16 cellular contexts compared by ENCODE assay signal in genomic region chr1:206971029-206971655, GRCh38. TPM values are rescaled to one million over a fixed set of nuclear protein-coding genes. Genes with fewer than 3 reads are reported as not detected.
DNase-seq lines count a peak whose midpoint lies in the region; ATAC-seq and TF ChIP-seq lines count a peak whose summit lies in the region.
"Had no signal": no experiment of that assay in that cellular context is flagged by ENCODE, and none has a peak within 500 bp of the region (broad histone marks: within the 10 kb centered on the region; RNA-seq: fewer than 3 reads in every experiment).

No MANE protein-coding gene starts in this region.

- H3K27me3 Mint-ChIP-seq in activated T-helper 1 cell treated with anti-CD3 and anti-CD28 coated beads, Interleukin-12 subunit alpha, Interleukin-12 subunit beta, Interleukin-2, Interleukin-4 antibody, amounts not matched to agents 30 ng/mL and 10 ng/mL and 1 ng/mL, durations not matched to agents 14 hours and 24 hours and 36 hours (ENCODE audit: insufficient read depth): peaks cover 25% of the 10 kb centered on the region
- H3K27me3 Mint-ChIP-seq: CD4-positive, alpha-beta T cell had no signal

- H3K27me3 ChIP-seq in right lobe of liver (no peaks in the 10 kb centered on the region), transverse colon (no peaks in the 10 kb centered on the region)
- H3K27me3 ChIP-seq: hepatocyte had no signal

- TF ChIP-seq EP300 in transverse colon (IDR thresholded peaks at IDR 0.05; ENCODE audit: low read depth): no peak

- TF ChIP-seq POLR2A in right lobe of liver (IDR thresholded peaks at IDR 0.05): no peak
- no peak for TF ChIP-seq POLR2A in transverse colon (IDR thresholded peaks at IDR 0.05)

- 47% methylated on average over 2 of the region's 2 CpGs for WGBS in right lobe of liver (ENCODE audit: insufficient coverage, low coverage, low lambda C conversion rate, missing lambda C conversion rate)
- WGBS in transverse colon (ENCODE audit: low coverage in 1 of 2), 2 donors: 49% methylated on average over 2 of the region's 2 CpGs; no CpG with 5 or more reads in 1 of the 2 donors

- no peak overlapping the region for H3K4me3 Mint-ChIP-seq in activated T-helper 1 cell treated with anti-CD3 and anti-CD28 coated beads, Interleukin-12 subunit alpha, Interleukin-12 subunit beta, Interleukin-2, Interleukin-4 antibody, amounts not matched to agents 30 ng/mL and 10 ng/mL and 1 ng/mL, durations not matched to agents 14 hours and 24 hours and 36 hours
- H3K4me3 Mint-ChIP-seq: CD4-positive, alpha-beta T cell had no signal

- H3K4me1 ChIP-seq in right lobe of liver (peaks cover 0 to 54% (median 16%) of the 10 kb centered on the region in 4 donors), transverse colon (peaks cover 17 to 85% (median 53%) of the 10 kb centered on the region in 4 donors)

- peaks cover 23% of the 10 kb centered on the region for H3K4me1 Mint-ChIP-seq in activated T-helper 1 cell treated with anti-CD3 and anti-CD28 coated beads, Interleukin-12 subunit alpha, Interleukin-12 subunit beta, Interleukin-2, Interleukin-4 antibody, amounts not matched to agents 30 ng/mL and 10 ng/mL and 1 ng/mL, durations not matched to agents 14 hours and 24 hours and 36 hours (ENCODE audit: low read depth)

- no peak overlapping the region for H3K27ac Mint-ChIP-seq in activated T-helper 1 cell treated with anti-CD3 and anti-CD28 coated beads, Interleukin-12 subunit alpha, Interleukin-12 subunit beta, Interleukin-2, Interleukin-4 antibody, amounts not matched to agents 30 ng/mL and 10 ng/mL and 1 ng/mL, durations not matched to agents 14 hours and 24 hours and 36 hours
- H3K27ac Mint-ChIP-seq: CD4-positive, alpha-beta T cell had no signal

- H3K36me3 ChIP-seq in right lobe of liver: no peaks in the 10 kb centered on the region
- no peaks in the 10 kb centered on the region for H3K36me3 ChIP-seq in transverse colon

- in situ Hi-C loops in transverse colon (cut with MboI; ENCODE audit: low pct_ligation_motif_present in 1 of 4, low pct_unique_long_range_greater_than_20kb in 1 of 4, low sequenced_read_pairs in 3 of 4): no loop called here

- no peak for TF ChIP-seq CTCF in right lobe of liver (IDR thresholded peaks at IDR 0.05)
- no peak for TF ChIP-seq CTCF in transverse colon (IDR thresholded peaks at IDR 0.05)

- intact Hi-C loops in right lobe of liver (cut with DNase I): loop anchor here in 1 of 2 donors (5.0 kb wide), 1 partner anchor 34 kb away; no protein-coding TSS in a partner anchor
- intact Hi-C loops in transverse colon (cut with DNase I; ENCODE audit: low total_unique reads): no loop called here
- intact Hi-C loops in activated T-helper 1 cell treated with anti-CD3 and anti-CD28 coated beads, Interleukin-12 subunit alpha, Interleukin-12 subunit beta, Interleukin-2, Interleukin-4 antibody, amounts not matched to agents 30 ng/mL and 10 ng/mL and 1 ng/mL, durations not matched to agents 14 hours and 24 hours and 36 hours (cut with micrococcal nuclease): no loop called here

- H3K4me3 ChIP-seq in right lobe of liver (no peak overlapping the region), transverse colon (no peak overlapping the region)
- H3K4me3 ChIP-seq: hepatocyte had no signal

- H3K9me3 ChIP-seq in right lobe of liver (no peaks in the 10 kb centered on the region), transverse colon (no peaks in the 10 kb centered on the region)
- H3K9me3 ChIP-seq: SK-N-SH had no signal

- no peaks in the 10 kb centered on the region for H3K36me3 Mint-ChIP-seq in activated T-helper 1 cell treated with anti-CD3 and anti-CD28 coated beads, Interleukin-12 subunit alpha, Interleukin-12 subunit beta, Interleukin-2, Interleukin-4 antibody, amounts not matched to agents 30 ng/mL and 10 ng/mL and 1 ng/mL, durations not matched to agents 14 hours and 24 hours and 36 hours (ENCODE audit: low read depth)

- H3K27ac ChIP-seq in right lobe of liver: peak overlapping the region in 2 of 3 donors; percentile 49 to 58
- H3K27ac ChIP-seq in transverse colon: peak overlapping the region in 2 of 4 donors; percentile 73 to 80

- DNase-seq in right lobe of liver (no peak), transverse colon (no peak), GDM1 (lab: John Stamatoyannopoulos, UW) (no peak)
- DNase-seq in activated T-helper 1 cell treated with anti-CD3 and anti-CD28 coated beads, Interleukin-12 subunit alpha, Interleukin-12 subunit beta, Interleukin-2, Interleukin-4 antibody, amounts not matched to agents 30 ng/mL and 10 ng/mL and 1 ng/mL, durations not matched to agents 14 hours and 24 hours and 36 hours (ENCODE audit: low spot score): no peak
- DNase-seq: activated CD4-positive, alpha-beta T cell treated with anti-CD3 and anti-CD28 coated beads for 48 hours; activated gamma-delta T cell; CD4-positive, alpha-beta T cell; NCI-H1092; NCI-H748 treated with DMSO at 0.1 percent for 48 hours; SK-N-SH had no signal

- H3K9me3 Mint-ChIP-seq in activated T-helper 1 cell treated with anti-CD3 and anti-CD28 coated beads, Interleukin-12 subunit alpha, Interleukin-12 subunit beta, Interleukin-2, Interleukin-4 antibody, amounts not matched to agents 30 ng/mL and 10 ng/mL and 1 ng/mL, durations not matched to agents 14 hours and 24 hours and 36 hours: no peaks in the 10 kb centered on the region
- H3K9me3 Mint-ChIP-seq: CD4-positive, alpha-beta T cell had no signal

- ATAC-seq in GM18517 (IDR thresholded peaks at IDR 0.05; ENCODE audit: unreplicated experiment) (peak; percentile 54), HG02588 (IDR thresholded peaks at IDR 0.05; ENCODE audit: unreplicated experiment) (peak; percentile 61), HG03460 (IDR thresholded peaks at IDR 0.05; ENCODE audit: unreplicated experiment) (peak; percentile 56), right lobe of liver (no peak), HG03097 (IDR thresholded peaks at IDR 0.05; ENCODE audit: low FRiP score, unreplicated experiment) (no peak)

RNA-seq across cellular contexts. Expression of gene FCAMR, which starts 0.9 kb away (rescaled TPM):
- total RNA-seq in right lobe of liver (10 to 100 TPM in 1 of 6 experiments, 1 to 10 TPM in 4, under 1 TPM in 1; 0.44 to 31.1 (median 2.2) TPM), transverse colon (1 to 10 TPM in 1 of 4 donors, under 1 TPM in 2, not detected in 1; 0.37 to 2.4 (median 0.64) TPM)
- not detected in 2 replicates for total RNA-seq in activated T-helper 1 cell treated with anti-CD3 and anti-CD28 coated beads, Interleukin-12 subunit alpha, Interleukin-12 subunit beta, Interleukin-2, Interleukin-4 antibody, amounts not matched to agents 30 ng/mL and 10 ng/mL and 1 ng/mL, durations not matched to agents 14 hours and 24 hours and 36 hours
- total RNA-seq: CD4-positive, alpha-beta T cell; lower leg skin had no signal

RNA-seq across cellular contexts. Expression of gene PIGR, which starts 24.9 kb away (rescaled TPM):
- total RNA-seq in right lobe of liver (100 to 1,000 TPM in 2 of 6 experiments, 10 to 100 TPM in 4; 20.6 to 134 (median 85.1) TPM), transverse colon (over 10,000 TPM in 1 of 4 donors, 1,000 to 10,000 TPM in 3; 3,370 to 10,796 (median 6,659) TPM)
- total RNA-seq in activated T-helper 1 cell treated with anti-CD3 and anti-CD28 coated beads, Interleukin-12 subunit alpha, Interleukin-12 subunit beta, Interleukin-2, Interleukin-4 antibody, amounts not matched to agents 30 ng/mL and 10 ng/mL and 1 ng/mL, durations not matched to agents 14 hours and 24 hours and 36 hours: 0.07 TPM in 1 of 2 replicates, not detected in the other
- total RNA-seq: CD4-positive, alpha-beta T cell had no signal

RNA-seq across cellular contexts. Expression of gene FCMR, which starts 49.4 kb away (rescaled TPM):
- total RNA-seq in right lobe of liver (1 to 10 TPM in 5 of 6 experiments, under 1 TPM in 1; 0.80 to 3.2 (median 1.4) TPM), transverse colon (10 to 100 TPM in 2 of 4 donors, 1 to 10 TPM in 1, under 1 TPM in 1; 1.00 to 51.6 (median 15.9) TPM)
- total RNA-seq in activated T-helper 1 cell treated with anti-CD3 and anti-CD28 coated beads, Interleukin-12 subunit alpha, Interleukin-12 subunit beta, Interleukin-2, Interleukin-4 antibody, amounts not matched to agents 30 ng/mL and 10 ng/mL and 1 ng/mL, durations not matched to agents 14 hours and 24 hours and 36 hours: 24.5 and 27.9 TPM in 2 replicates

Comparison
In these comparisons a context has a peak if more than half of its experiments do, and no peak if none do; other contexts are left out.
1. ATAC-seq: peak in GM18517 (single experiment), HG02588 (single experiment) and HG03460 (single experiment); none in right lobe of liver (0 of 4) and HG03097 (single experiment).
2. RNA of gene PIGR, which starts 24.9 kb away (total RNA-seq): 3,370 to 10,796 TPM in transverse colon; 20.6 to 134 TPM in right lobe of liver and 0.07 TPM in activated T-helper 1 cell treated with anti-CD3 and anti-CD28 coated beads, Interleukin-12 subunit alpha, Interleukin-12 subunit beta, Interleukin-2, Interleukin-4 antibody, amounts not matched to agents 30 ng/mL and 10 ng/mL and 1 ng/mL, durations not matched to agents 14 hours and 24 hours and 36 hours; every median in the first group is over 10 times any median in the second.